Comparison of ENCODE assay signal across 8 cellular contexts in genomic region chr21:41168391-41169257, GRCh38. TPM values are rescaled to one million over a fixed set of nuclear protein-coding genes. Genes with fewer than 3 reads are reported as not detected.
DNase-seq lines count a peak whose midpoint lies in the region; ATAC-seq lines count a peak whose summit lies in the region.

No MANE protein-coding gene starts in this region.

- peaks cover 1% of the 10 kb centered on the region for H3K36me3 Mint-ChIP-seq in activated naive CD4-positive, alpha-beta T cell treated with anti-CD3 and anti-CD28 coated beads for 36 hours (ENCODE audit: low read depth)
- peaks cover 2 to 6% of the 10 kb centered on the region in 2 donors for H3K36me3 Mint-ChIP-seq in stimulated activated naive B cell treated with anti-CD40 and anti-IgM and Interleukin-4, amounts not matched to agents 10 μg/mL and 1 μg/mL and 100 μg/mL, for 72 hours

- CTCF ChIA-PET in activated naive CD4-positive, alpha-beta T cell treated with anti-CD3 and anti-CD28 coated beads for 36 hours (lab: Charles Lee), result interaction anchor here (1.0 kb wide), 1 partner anchor 12 kb away, joined by 3 read pairs; no protein-coding TSS in a partner anchor

- ATAC-seq in stimulated activated naive B cell treated with anti-CD40 and anti-IgM and Interleukin-4, amounts not matched to agents 10 μg/mL and 1 μg/mL and 100 μg/mL, for 72 hours (replicated peaks), result peak; percentile 15 to 17
- ATAC-seq in HG02678 (IDR thresholded peaks at IDR 0.05; ENCODE audit: unreplicated experiment), result no peak

- peaks cover 8% of the 10 kb centered on the region for H3K4me1 Mint-ChIP-seq in activated naive CD4-positive, alpha-beta T cell treated with anti-CD3 and anti-CD28 coated beads for 36 hours (ENCODE audit: low read depth)
- H3K4me1 Mint-ChIP-seq in stimulated activated naive B cell treated with anti-CD40 and anti-IgM and Interleukin-4, amounts not matched to agents 10 μg/mL and 1 μg/mL and 100 μg/mL, for 72 hours, result peaks cover 9 to 12% of the 10 kb centered on the region in 2 donors

- intact Hi-C loops in activated naive CD4-positive, alpha-beta T cell treated with anti-CD3 and anti-CD28 coated beads for 36 hours (cut with micrococcal nuclease), result no loop called here

- peak; percentile 16 for DNase-seq in activated naive CD4-positive, alpha-beta T cell treated with anti-CD3 and anti-CD28 coated beads for 36 hours
- DNase-seq in activated naive CD4-positive, alpha-beta T cell treated with anti-CD3 and anti-CD28 coated beads, Interleukin-2, amount 50 U/mL, for 16 hours, result no peak
- DNase-seq in OCI-M1 (lab: John Stamatoyannopoulos, UW), result peak; percentile 5
- peak; percentile 68 for DNase-seq in dermis blood vessel endothelial cell
- DNase-seq in left kidney (ENCODE audit: low read depth, low spot score), result peak; percentile 82
- no peak for DNase-seq in stimulated activated naive B cell treated with anti-CD40 and anti-IgM and Interleukin-4, amounts not matched to agents 10 μg/mL and 1 μg/mL and 100 μg/mL, for 72 hours
- no peak for DNase-seq in activated gamma-delta T cell treated with Interleukin-2 at 50 U/mL for 16 hours

- peaks cover 45% of the 10 kb centered on the region for H3K27me3 Mint-ChIP-seq in activated naive CD4-positive, alpha-beta T cell treated with anti-CD3 and anti-CD28 coated beads for 36 hours (ENCODE audit: low read depth)
- peaks cover 28 to 36% of the 10 kb centered on the region in 2 donors for H3K27me3 Mint-ChIP-seq in stimulated activated naive B cell treated with anti-CD40 and anti-IgM and Interleukin-4, amounts not matched to agents 10 μg/mL and 1 μg/mL and 100 μg/mL, for 72 hours

- H3K9me3 Mint-ChIP-seq in activated naive CD4-positive, alpha-beta T cell treated with anti-CD3 and anti-CD28 coated beads for 36 hours, result no peaks in the 10 kb centered on the region
- no peaks in the 10 kb centered on the region for H3K9me3 Mint-ChIP-seq in stimulated activated naive B cell treated with anti-CD40 and anti-IgM and Interleukin-4, amounts not matched to agents 10 μg/mL and 1 μg/mL and 100 μg/mL, for 72 hours

- H3K27ac Mint-ChIP-seq in activated naive CD4-positive, alpha-beta T cell treated with anti-CD3 and anti-CD28 coated beads for 36 hours, result peak overlapping the region; percentile 50
- H3K27ac Mint-ChIP-seq in stimulated activated naive B cell treated with anti-CD40 and anti-IgM and Interleukin-4, amounts not matched to agents 10 μg/mL and 1 μg/mL and 100 μg/mL, for 72 hours, result peak overlapping the region; percentile 56

- H3K4me3 Mint-ChIP-seq in activated naive CD4-positive, alpha-beta T cell treated with anti-CD3 and anti-CD28 coated beads for 36 hours, result peak overlapping the region; percentile 63
- peak overlapping the region; percentile 81 to 84 for H3K4me3 Mint-ChIP-seq in stimulated activated naive B cell treated with anti-CD40 and anti-IgM and Interleukin-4, amounts not matched to agents 10 μg/mL and 1 μg/mL and 100 μg/mL, for 72 hours

RNA-seq across cellular contexts. Expression of gene BACE2, which starts 0.7 kb away (rescaled TPM):
- total RNA-seq in activated naive CD4-positive, alpha-beta T cell treated with anti-CD3 and anti-CD28 coated beads for 36 hours, result under 1 TPM; 0.17 to 0.89 TPM
- 571 and 696 TPM in 2 replicates for total RNA-seq in dermis blood vessel endothelial cell

Comparison
In these comparisons a context has a peak if more than half of its experiments do, and no peak if none do; other contexts are left out.
1. DNase-seq: peak in activated naive CD4-positive, alpha-beta T cell treated with anti-CD3 and anti-CD28 coated beads for 36 hours (single experiment), OCI-M1 (single experiment), dermis blood vessel endothelial cell (single experiment) and left kidney (single experiment); none in activated naive CD4-positive, alpha-beta T cell treated with anti-CD3 and anti-CD28 coated beads, Interleukin-2, amount 50 U/mL, for 16 hours (single experiment), stimulated activated naive B cell treated with anti-CD40 and anti-IgM and Interleukin-4, amounts not matched to agents 10 μg/mL and 1 μg/mL and 100 μg/mL, for 72 hours (single experiment) and activated gamma-delta T cell treated with Interleukin-2 at 50 U/mL for 16 hours (single experiment).
2. RNA of gene BACE2, which starts 0.7 kb away (total RNA-seq): 571 to 696 TPM in dermis blood vessel endothelial cell; 0.17 to 0.89 TPM in activated naive CD4-positive, alpha-beta T cell treated with anti-CD3 and anti-CD28 coated beads for 36 hours; every median in the first group is over 100 times any median in the second.